ENCODE assay signal across 8 cellular contexts in the genomic region with DNA sequence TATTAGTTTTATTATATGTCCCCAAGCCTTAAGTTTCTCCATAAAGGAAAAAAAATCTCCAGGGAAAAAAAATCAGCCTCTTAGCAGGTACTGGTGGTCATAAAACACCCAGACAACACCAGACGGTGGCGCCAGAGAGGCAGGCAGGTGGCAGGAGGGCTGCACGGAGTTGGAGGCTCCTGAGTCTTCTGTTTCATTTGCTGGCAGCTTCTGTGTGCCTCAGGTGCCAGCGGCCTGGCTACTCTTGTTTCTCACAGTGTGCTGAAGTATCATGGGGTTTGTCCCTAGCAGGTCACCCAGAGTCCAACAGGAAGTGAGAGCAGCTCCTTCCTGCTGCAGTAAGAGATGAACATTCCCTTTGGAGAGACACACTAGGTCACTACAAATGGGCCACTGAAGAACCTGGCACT.
DNase-seq lines count a peak whose midpoint lies in the region; FAIRE-seq and TF ChIP-seq lines count a peak whose summit lies in the region.

No MANE protein-coding gene starts in this region.

- no peaks in the 10 kb centered on the region for H3K27me3 ChIP-seq in Loucy (ENCODE audit: insufficient read depth, low read length, poor library complexity, severe bottlenecking)
- H3K27me3 ChIP-seq in parathyroid adenoma (ENCODE audit: control insufficient read depth, insufficient read depth, low read length): no peaks in the 10 kb centered on the region

- H2AFZ ChIP-seq in Loucy (ENCODE audit: low read length) (0 out of 2 replicates have a peak overlapping the region, but pooled peaks have one; percentile 14), parathyroid adenoma (peak overlapping the region; percentile 19)

- no peaks in the 10 kb centered on the region for H3F3A ChIP-seq in Loucy (ENCODE audit: low read depth)

- no peaks in the 10 kb centered on the region for H3K9me2 ChIP-seq in Loucy (replicated peaks; ENCODE audit: low read depth, low read length)

- H3K9me3 ChIP-seq in Loucy (ENCODE audit: insufficient read depth, low read depth, low read length) (no peaks in the 10 kb centered on the region), parathyroid adenoma (ENCODE audit: control insufficient read depth, low read length) (no peaks in the 10 kb centered on the region)

- no peak overlapping the region for H3K4me3 Mint-ChIP-seq in type B pancreatic cell

- peaks cover 3% of the 10 kb centered on the region for H3K4me1 Mint-ChIP-seq in type B pancreatic cell (ENCODE audit: unreplicated experiment)

- H3K9ac ChIP-seq in Loucy (ENCODE audit: low read depth, low read length, poor library complexity, severe bottlenecking) (no peak overlapping the region), parathyroid adenoma (no peak overlapping the region)

- peak overlapping the region; percentile 20 for H3K27ac ChIP-seq in parathyroid adenoma

- peak; percentile 97 for TF ChIP-seq CTCF in Loucy (conservative IDR thresholded peaks at IDR 0.05; ENCODE audit: low read length)
- TF ChIP-seq CTCF in parathyroid adenoma (IDR thresholded peaks at IDR 0.05): peak; percentile 85
- peak; percentile 94 for TF ChIP-seq CTCF in type B pancreatic cell (conservative IDR thresholded peaks at IDR 0.05)

- no peaks in the 10 kb centered on the region for H3K27me3 Mint-ChIP-seq in type B pancreatic cell

- FAIRE-seq in H54 (lab: Jason Lieb, UNC): no peak

- no peak overlapping the region for H3K4me3 ChIP-seq in Loucy (ENCODE audit: low read length, poor library complexity, severe bottlenecking)
- H3K4me3 ChIP-seq in parathyroid adenoma (ENCODE audit: low read depth, low read length): no peak overlapping the region

- H3K36me3 ChIP-seq in Loucy (ENCODE audit: insufficient read depth, low read length) (no peaks in the 10 kb centered on the region), parathyroid adenoma (ENCODE audit: control insufficient read depth, insufficient read depth, low read length) (no peaks in the 10 kb centered on the region)

- H3K27ac Mint-ChIP-seq in type B pancreatic cell: no peak overlapping the region

- TF ChIP-seq POLR2A in H54 (IDR thresholded peaks at IDR 0.05; ENCODE audit: low read depth, low read length): no peak

- H3K4me1 ChIP-seq in Loucy (ENCODE audit: insufficient read depth, low read length, poor library complexity, severe bottlenecking) (no peaks in the 10 kb centered on the region), parathyroid adenoma (peaks cover 3% of the 10 kb centered on the region)

- H3K4me2 ChIP-seq in Loucy (ENCODE audit: low read depth, low read length, poor library complexity, severe bottlenecking) (no peak overlapping the region), parathyroid adenoma (ENCODE audit: low read length) (no peak overlapping the region)

- DNase-seq in GDM1 (lab: John Stamatoyannopoulos, UW) (peak; percentile 58), H54 (ENCODE audit: insufficient read length, low spot score) (peak; percentile 49), SHP77 treated with DMSO at 0.1 percent for 48 hours (lab: John Stamatoyannopoulos, UW) (peak; percentile 70), glomerular endothelial cell (ENCODE audit: extremely low read depth, low read depth, low spot score) (peak; percentile 78), type B pancreatic cell (ENCODE audit: extremely low spot score, unreplicated experiment) (peak; percentile 90)
- peak; percentile 93 for DNase-seq in activated effector memory CD4-positive, alpha-beta T cell treated with anti-CD3 and anti-CD28 coated beads, Interleukin-2, amount 50 U/mL, for 16 hours

- H4K20me1 ChIP-seq in Loucy (ENCODE audit: insufficient read depth, low read length, poor library complexity, severe bottlenecking): no peaks in the 10 kb centered on the region

- H3K79me2 ChIP-seq in Loucy (ENCODE audit: insufficient read depth, low read length): no peaks in the 10 kb centered on the region
- no peaks in the 10 kb centered on the region for H3K79me2 ChIP-seq in parathyroid adenoma

- no peaks in the 10 kb centered on the region for H3K9me3 Mint-ChIP-seq in type B pancreatic cell

- H3K36me3 Mint-ChIP-seq in type B pancreatic cell: no peaks in the 10 kb centered on the region
